ENCODE assay signal across 14 cellular contexts in genomic region chr1:40664167-40664537, GRCh38. TPM values are rescaled to one million over a fixed set of nuclear protein-coding genes. Genes with fewer than 3 reads are reported as not detected.
DNase-seq lines count a peak whose midpoint lies in the region; ATAC-seq and TF ChIP-seq lines count a peak whose summit lies in the region.
"Had no signal": no experiment of that assay in that cellular context is flagged by ENCODE, and none has a peak within 500 bp of the region (broad histone marks: within the 10 kb centered on the region; RNA-seq: fewer than 3 reads in every experiment).

No MANE protein-coding gene starts in this region.

- H3K4me1 Mint-ChIP-seq in activated naive CD8-positive, alpha-beta T cell treated with anti-CD3 and anti-CD28 coated beads, Interleukin-2, amount 10 ng/mL, durations not matched to agents 7 days and 5 days: peaks cover 18% of the 10 kb centered on the region
- H3K4me1 Mint-ChIP-seq in activated naive CD8-positive, alpha-beta T cell treated with anti-CD3 and anti-CD28 coated beads for 36 hours: peaks cover 23% of the 10 kb centered on the region

- WGBS in ectodermal cell, 2 experiments: 81 to 89% methylated on average over 1 of the region's 1 CpG

- H3K36me3 Mint-ChIP-seq in activated naive CD8-positive, alpha-beta T cell treated with anti-CD3 and anti-CD28 coated beads, Interleukin-2, amount 10 ng/mL, durations not matched to agents 7 days and 5 days: no peaks in the 10 kb centered on the region
- H3K36me3 Mint-ChIP-seq in activated naive CD8-positive, alpha-beta T cell treated with anti-CD3 and anti-CD28 coated beads for 36 hours: no peaks in the 10 kb centered on the region
- H3K36me3 Mint-ChIP-seq: activated naive CD4-positive, alpha-beta T cell treated with anti-CD3 and anti-CD28 coated beads, Interleukin-2, amount 50 U/mL, for 72 hours had no signal

- H3K9me3 Mint-ChIP-seq in activated naive CD8-positive, alpha-beta T cell treated with anti-CD3 and anti-CD28 coated beads, Interleukin-2, amount 10 ng/mL, durations not matched to agents 7 days and 5 days: no peaks in the 10 kb centered on the region
- no peaks in the 10 kb centered on the region for H3K9me3 Mint-ChIP-seq in activated naive CD8-positive, alpha-beta T cell treated with anti-CD3 and anti-CD28 coated beads for 36 hours
- H3K9me3 Mint-ChIP-seq: activated naive CD4-positive, alpha-beta T cell treated with anti-CD3 and anti-CD28 coated beads, Interleukin-2, amount 50 U/mL, for 72 hours had no signal

- POLR2A ChIA-PET in activated naive CD8-positive, alpha-beta T cell treated with anti-CD3 and anti-CD28 coated beads, Interleukin-2, amount 10 ng/mL, durations not matched to agents 7 days and 5 days (lab: Charles Lee): interaction anchor here (0.7 to 2.0 kb wide), 2 partner anchors 27 to 289 kb away, joined by 3 to 13 read pairs; partner anchors contain the start of gene NFYC

- H3K27ac Mint-ChIP-seq in activated naive CD8-positive, alpha-beta T cell treated with anti-CD3 and anti-CD28 coated beads, Interleukin-2, amount 10 ng/mL, durations not matched to agents 7 days and 5 days: no peak overlapping the region
- no peak overlapping the region for H3K27ac Mint-ChIP-seq in activated naive CD8-positive, alpha-beta T cell treated with anti-CD3 and anti-CD28 coated beads for 36 hours

- ATAC-seq in activated naive CD8-positive, alpha-beta T cell treated with anti-CD3 and anti-CD28 coated beads, Interleukin-2, amount 10 ng/mL, durations not matched to agents 7 days and 5 days (ENCODE audit: low read depth): no peak
- ATAC-seq in HG03342 (IDR thresholded peaks at IDR 0.05; ENCODE audit: unreplicated experiment): no peak
- ATAC-seq: activated naive CD4-positive, alpha-beta T cell treated with anti-CD3 and anti-CD28 coated beads, Interleukin-2, amount 50 U/mL, for 72 hours; heart right ventricle had no signal

- peak overlapping the region; percentile 33 for H3K4me3 Mint-ChIP-seq in activated naive CD8-positive, alpha-beta T cell treated with anti-CD3 and anti-CD28 coated beads, Interleukin-2, amount 10 ng/mL, durations not matched to agents 7 days and 5 days
- no peak overlapping the region for H3K4me3 Mint-ChIP-seq in activated naive CD8-positive, alpha-beta T cell treated with anti-CD3 and anti-CD28 coated beads for 36 hours

- H3K27me3 ChIP-seq in ectodermal cell (ENCODE audit: control insufficient read depth, insufficient read depth, low read length, poor library complexity, severe bottlenecking) (no peaks in the 10 kb centered on the region), tibial artery (no peaks in the 10 kb centered on the region)
- H3K27me3 ChIP-seq: heart right ventricle, Peyer's patch, right atrium auricular region had no signal

- no peaks in the 10 kb centered on the region for H3K27me3 Mint-ChIP-seq in activated naive CD8-positive, alpha-beta T cell treated with anti-CD3 and anti-CD28 coated beads, Interleukin-2, amount 10 ng/mL, durations not matched to agents 7 days and 5 days
- peaks cover 6% of the 10 kb centered on the region for H3K27me3 Mint-ChIP-seq in activated naive CD8-positive, alpha-beta T cell treated with anti-CD3 and anti-CD28 coated beads for 36 hours

- DNase-seq in activated naive CD8-positive, alpha-beta T cell treated with anti-CD3 and anti-CD28 coated beads, Interleukin-2, amount 10 ng/mL, durations not matched to agents 7 days and 5 days: no peak
- DNase-seq in activated naive CD8-positive, alpha-beta T cell treated with anti-CD3 and anti-CD28 coated beads for 36 hours: no peak
- DNase-seq in NCI-H526 treated with DMSO at 0.1 percent for 48 hours (lab: John Stamatoyannopoulos, UW) (peak; percentile 17), tibial artery (no peak), superior temporal gyrus (ENCODE audit: extremely low spot score) (no peak), DMS79 treated with DMSO at 0.1 percent for 48 hours (lab: John Stamatoyannopoulos, UW) (no peak)
- DNase-seq: heart right ventricle, Peyer's patch, trophoblast cell had no signal

- H3K36me3 ChIP-seq in ectodermal cell (ENCODE audit: control insufficient read depth, insufficient read depth, low read length) (no peaks in the 10 kb centered on the region), tibial artery (peaks cover 0 to 5% (median 2%) of the 10 kb centered on the region in 3 donors)
- H3K36me3 ChIP-seq: heart right ventricle, Peyer's patch, right atrium auricular region had no signal

- no peaks in the 10 kb centered on the region for H3K9me3 ChIP-seq in ectodermal cell (ENCODE audit: control insufficient read depth, low read length)
- H3K9me3 ChIP-seq in tibial artery: no peaks in the 10 kb centered on the region
- H3K9me3 ChIP-seq: heart right ventricle, Peyer's patch, right atrium auricular region had no signal

- H3K4me3 ChIP-seq in ectodermal cell (ENCODE audit: insufficient read depth, low read depth, low read length) (peak overlapping the region; percentile 58), tibial artery (no peak overlapping the region)
- H3K4me3 ChIP-seq: lung, right atrium auricular region had no signal

- intact Hi-C loops in tibial artery (cut with DNase I; ENCODE audit: low total_unique reads): loop anchor here (10.0 kb wide), 1 partner anchor 49 kb away; no protein-coding TSS in a partner anchor

- no peak overlapping the region for H3K27ac ChIP-seq in ectodermal cell (ENCODE audit: insufficient read depth, low read depth, low read length, poor library complexity, severe bottlenecking)
- peak overlapping the region; percentile 85 to 91 for H3K27ac ChIP-seq in tibial artery
- H3K27ac ChIP-seq: heart right ventricle had no signal

- no peak for TF ChIP-seq CTCF in tibial artery (IDR thresholded peaks at IDR 0.05)

- H3K4me1 ChIP-seq in ectodermal cell (ENCODE audit: control insufficient read depth, insufficient read depth, low read length) (peaks cover 19% of the 10 kb centered on the region), tibial artery (peaks cover 0 to 62% (median 50%) of the 10 kb centered on the region in 4 donors)

RNA-seq across cellular contexts. Expression of gene RIMS3, which starts 1.3 kb away (rescaled TPM):
- total RNA-seq in activated naive CD8-positive, alpha-beta T cell treated with anti-CD3 and anti-CD28 coated beads, Interleukin-2, amount 10 ng/mL, durations not matched to agents 7 days and 5 days: 1 to 10 TPM; 6.9 TPM
- total RNA-seq in activated naive CD8-positive, alpha-beta T cell treated with anti-CD3 and anti-CD28 coated beads for 36 hours: 1 to 10 TPM; 1.1 to 1.9 TPM
- 22.1 TPM for polyA plus RNA-seq in ectodermal cell (2013, experiment 1 of 4)
- 24.6 TPM for polyA plus RNA-seq in ectodermal cell (2013, experiment 2 of 4)
- polyA plus RNA-seq in ectodermal cell (2013, experiment 3 of 4): 19.2 TPM
- polyA plus RNA-seq in ectodermal cell (2013, experiment 4 of 4): 22.5 TPM

RNA-seq across cellular contexts. Expression of gene NFYC, which starts 27.4 kb away (rescaled TPM):
- 10 to 100 TPM; 65.0 to 66.6 TPM for total RNA-seq in activated naive CD8-positive, alpha-beta T cell treated with anti-CD3 and anti-CD28 coated beads, Interleukin-2, amount 10 ng/mL, durations not matched to agents 7 days and 5 days
- 10 to 100 TPM; 58.2 to 59.0 TPM for total RNA-seq in activated naive CD8-positive, alpha-beta T cell treated with anti-CD3 and anti-CD28 coated beads for 36 hours
- polyA plus RNA-seq in ectodermal cell (2013, experiment 1 of 4): 61.5 TPM
- 64.0 TPM for polyA plus RNA-seq in ectodermal cell (2013, experiment 2 of 4)
- polyA plus RNA-seq in ectodermal cell (2013, experiment 3 of 4): 45.2 TPM
- 51.2 TPM for polyA plus RNA-seq in ectodermal cell (2013, experiment 4 of 4)
